In the genomic region with DNA sequence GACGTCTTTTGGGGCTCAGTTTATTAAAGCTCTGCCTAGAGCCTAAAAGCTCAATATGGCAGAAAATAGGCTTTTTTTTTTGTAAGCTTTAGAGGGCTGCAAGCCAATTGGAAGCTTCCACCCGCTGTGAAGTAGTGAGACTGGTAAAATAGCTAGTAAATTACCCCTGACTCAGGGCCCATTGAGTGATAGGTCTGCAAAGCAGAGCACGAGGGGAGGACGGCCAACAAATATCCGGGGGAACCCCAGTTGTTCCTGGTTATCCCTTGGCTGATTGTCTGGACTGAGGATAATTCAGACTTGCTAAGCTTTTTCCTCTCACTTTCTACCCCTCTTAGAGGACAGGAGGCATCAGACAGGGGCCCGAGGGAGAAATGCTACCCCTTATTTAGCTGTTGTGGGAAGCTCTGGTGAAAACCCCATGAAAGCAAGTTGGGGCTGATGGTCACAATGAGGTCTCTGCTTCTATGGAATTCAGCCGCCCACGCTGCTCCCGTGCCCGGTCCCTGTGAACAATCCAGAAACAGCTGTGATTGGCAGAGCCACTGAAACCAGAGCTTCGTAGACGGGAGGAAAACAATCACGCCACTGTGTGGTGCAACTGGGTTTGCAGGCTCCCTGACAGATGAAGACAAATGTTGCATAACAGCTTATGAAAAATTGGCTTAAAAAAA, we compare ENCODE assay signal across 1 cellular context.
TF ChIP-seq lines count a peak whose summit lies in the region.

No MANE protein-coding gene starts in this region.

TF ChIP-seq in HepG2, 621 proteins besides CTCF, POLR2A, EP300 and RAD21 (continued from another document and continues in another):
- TF ChIP-seq, protein P1, sequence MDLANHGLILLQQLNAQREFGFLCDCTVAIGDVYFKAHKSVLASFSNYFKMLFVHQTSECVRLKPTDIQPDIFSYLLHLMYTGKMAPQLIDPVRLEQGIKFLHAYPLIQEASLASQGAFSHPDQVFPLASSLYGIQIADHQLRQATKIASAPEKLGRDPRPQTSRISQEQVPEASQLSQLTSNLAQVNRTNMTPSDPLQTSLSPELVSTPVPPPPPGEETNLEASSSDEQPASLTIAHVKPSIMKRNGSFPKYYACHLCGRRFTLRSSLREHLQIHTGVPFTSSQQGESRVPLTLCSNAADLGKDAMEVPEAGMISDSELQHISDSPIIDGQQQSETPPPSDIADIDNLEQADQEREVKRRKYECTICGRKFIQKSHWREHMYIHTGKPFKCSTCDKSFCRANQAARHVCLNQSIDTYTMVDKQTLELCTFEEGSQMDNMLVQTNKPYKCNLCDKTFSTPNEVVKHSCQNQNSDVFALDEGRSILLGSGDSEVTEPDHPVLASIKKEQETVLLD (CRISPR knock-in tag; IDR thresholded peaks at IDR 0.05; ENCODE audit: low read depth), result no peak
- TF ChIP-seq, protein P2, sequence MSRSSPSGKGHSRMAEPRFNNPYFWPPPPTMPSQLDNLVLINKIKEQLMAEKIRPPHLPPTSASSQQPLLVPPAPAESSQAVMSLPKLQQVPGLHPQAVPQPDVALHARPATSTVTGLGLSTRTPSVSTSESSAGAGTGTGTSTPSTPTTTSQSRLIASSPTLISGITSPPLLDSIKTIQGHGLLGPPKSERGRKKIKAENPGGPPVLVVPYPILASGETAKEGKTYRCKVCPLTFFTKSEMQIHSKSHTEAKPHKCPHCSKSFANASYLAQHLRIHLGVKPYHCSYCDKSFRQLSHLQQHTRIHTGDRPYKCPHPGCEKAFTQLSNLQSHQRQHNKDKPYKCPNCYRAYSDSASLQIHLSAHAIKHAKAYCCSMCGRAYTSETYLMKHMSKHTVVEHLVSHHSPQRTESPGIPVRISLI (CRISPR knock-in tag; IDR thresholded peaks at IDR 0.05; ENCODE audit: borderline replicate concordance), result peak; percentile 79; the same call in 1 of the 2 replicates
- no peak for TF ChIP-seq TRIM24 (CRISPR knock-in tag; IDR thresholded peaks at IDR 0.05)
- TF ChIP-seq BORCS8-MEF2B (CRISPR knock-in tag; IDR thresholded peaks at IDR 0.05), result 0 out of 2 replicates have a peak, but pooled peaks have one; percentile 32
- no peak for TF ChIP-seq RBM22 (optimal IDR thresholded peaks at IDR 0.05; ENCODE audit: low read length)
- no peak for TF ChIP-seq ZNF160 (CRISPR knock-in tag; IDR thresholded peaks at IDR 0.05)
- TF ChIP-seq ZNF501 (CRISPR knock-in tag; IDR thresholded peaks at IDR 0.05), result 0 out of 2 replicates have a peak, but pooled peaks have one; percentile 56
- TF ChIP-seq FLYWCH1 (CRISPR knock-in tag; IDR thresholded peaks at IDR 0.05), result no peak
- peak; percentile 60; the same call in 1 of the 2 replicates for TF ChIP-seq ZNF644 (CRISPR knock-in tag; IDR thresholded peaks at IDR 0.05; ENCODE audit: low read depth)
- TF ChIP-seq ZFP36 (IDR thresholded peaks at IDR 0.05; ENCODE audit: borderline replicate concordance, low read depth, low read length, partially characterized antibody), result no peak
- 0 out of 2 replicates have a peak, but pooled peaks have one; percentile 39 for TF ChIP-seq MED1 (CRISPR knock-in tag; IDR thresholded peaks at IDR 0.05)
- TF ChIP-seq HDAC2 (CRISPR knock-in tag; IDR thresholded peaks at IDR 0.05), result peak; percentile 53; the same call in 1 of the 2 replicates
- TF ChIP-seq ZNF17 (CRISPR knock-in tag; IDR thresholded peaks at IDR 0.05), result no peak
- TF ChIP-seq U2AF2 (IDR thresholded peaks at IDR 0.05; ENCODE audit: low read depth, low read length), result no peak
- peak; percentile 18 for TF ChIP-seq SKI (IDR thresholded peaks at IDR 0.05; ENCODE audit: partially characterized antibody)
- TF ChIP-seq NRL (CRISPR knock-in tag; IDR thresholded peaks at IDR 0.05; ENCODE audit: borderline replicate concordance), result no peak
- TF ChIP-seq PHF20 (CRISPR knock-in tag; IDR thresholded peaks at IDR 0.05), result no peak
- TF ChIP-seq SOX13 (IDR thresholded peaks at IDR 0.05), result no peak
- TF ChIP-seq SOX13 (CRISPR knock-in tag; conservative IDR thresholded peaks at IDR 0.05 in 1 of 2, IDR thresholded peaks at IDR 0.05 in 1 of 2), result peak in 1 of 2 experiments; percentile 72; a peak in 2 of 4 replicates
- TF ChIP-seq NFYB (CRISPR knock-in tag; IDR thresholded peaks at IDR 0.05), result peak; percentile 65
- no peak for TF ChIP-seq ZNF609 (CRISPR knock-in tag; IDR thresholded peaks at IDR 0.05; ENCODE audit: borderline replicate concordance)
- peak; percentile 93 for TF ChIP-seq BHLHE40 (IDR thresholded peaks at IDR 0.05; ENCODE audit: low read length)
- TF ChIP-seq MEIS2 (CRISPR knock-in tag; IDR thresholded peaks at IDR 0.05), result peak; percentile 79; the same call in 1 of the 2 replicates
- TF ChIP-seq, protein P3, sequence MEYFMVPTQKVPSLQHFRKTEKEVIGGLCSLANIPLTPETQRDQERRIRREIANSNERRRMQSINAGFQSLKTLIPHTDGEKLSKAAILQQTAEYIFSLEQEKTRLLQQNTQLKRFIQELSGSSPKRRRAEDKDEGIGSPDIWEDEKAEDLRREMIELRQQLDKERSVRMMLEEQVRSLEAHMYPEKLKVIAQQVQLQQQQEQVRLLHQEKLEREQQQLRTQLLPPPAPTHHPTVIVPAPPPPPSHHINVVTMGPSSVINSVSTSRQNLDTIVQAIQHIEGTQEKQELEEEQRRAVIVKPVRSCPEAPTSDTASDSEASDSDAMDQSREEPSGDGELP (IDR thresholded peaks at IDR 0.05; ENCODE audit: borderline replicate concordance, low read depth), result peak; percentile 73; the same call in 1 of the 2 replicates
- peak; percentile 81 for TF ChIP-seq SOX5 (CRISPR knock-in tag; IDR thresholded peaks at IDR 0.05; ENCODE audit: borderline replicate concordance)
- TF ChIP-seq MAFG (CRISPR knock-in tag; IDR thresholded peaks at IDR 0.05), result no peak
- TF ChIP-seq TCF7 (IDR thresholded peaks at IDR 0.05; ENCODE audit: low read depth), result 0 out of 2 replicates have a peak, but pooled peaks have one; percentile 8
- TF ChIP-seq ARID4A (CRISPR knock-in tag; IDR thresholded peaks at IDR 0.05; ENCODE audit: borderline replicate concordance), result peak; percentile 48; the same call in 1 of the 2 replicates
- TF ChIP-seq ZNF614 (CRISPR knock-in tag; IDR thresholded peaks at IDR 0.05; ENCODE audit: borderline replicate concordance), result 0 out of 2 replicates have a peak, but pooled peaks have one; percentile 53
- no peak for TF ChIP-seq HNRNPL (IDR thresholded peaks at IDR 0.05; ENCODE audit: low read depth, low read length)
- peak; percentile 65; the same call in 1 of the 2 replicates for TF ChIP-seq ZNF350 (CRISPR knock-in tag; IDR thresholded peaks at IDR 0.05; ENCODE audit: borderline replicate concordance, low read depth)
- TF ChIP-seq FOXK1 (CRISPR knock-in tag; IDR thresholded peaks at IDR 0.05; ENCODE audit: borderline replicate concordance, low read depth), result peak; percentile 26; the same call in 1 of the 2 replicates
- TF ChIP-seq XRCC5 (optimal IDR thresholded peaks at IDR 0.05; ENCODE audit: low read length), result peak; percentile 49
- 0 out of 2 replicates have a peak, but pooled peaks have one; percentile 44 for TF ChIP-seq ZNF274 (CRISPR knock-in tag; IDR thresholded peaks at IDR 0.05)
- TF ChIP-seq FOXC1 (CRISPR knock-in tag; IDR thresholded peaks at IDR 0.05; ENCODE audit: borderline replicate concordance), result 0 out of 2 replicates have a peak, but pooled peaks have one; percentile 30
- TF ChIP-seq SMC3 (IDR thresholded peaks at IDR 0.05; ENCODE audit: low read length), result peak; percentile 70
- peak in 1 of 2 experiments; percentile 50; a peak in 1 of 4 replicates for TF ChIP-seq ATF4 (CRISPR knock-in tag; IDR thresholded peaks at IDR 0.05)
- TF ChIP-seq SAP130 (CRISPR knock-in tag; IDR thresholded peaks at IDR 0.05; ENCODE audit: low read depth), result peak; percentile 57
- TF ChIP-seq STAG1 (CRISPR knock-in tag; IDR thresholded peaks at IDR 0.05), result peak; percentile 78
- TF ChIP-seq GMEB2 (CRISPR knock-in tag; IDR thresholded peaks at IDR 0.05; ENCODE audit: low read depth), result no peak
- 0 out of 2 replicates have a peak, but pooled peaks have one; percentile 25 for TF ChIP-seq GABPB1 (CRISPR knock-in tag; IDR thresholded peaks at IDR 0.05)
- TF ChIP-seq, protein P4, sequence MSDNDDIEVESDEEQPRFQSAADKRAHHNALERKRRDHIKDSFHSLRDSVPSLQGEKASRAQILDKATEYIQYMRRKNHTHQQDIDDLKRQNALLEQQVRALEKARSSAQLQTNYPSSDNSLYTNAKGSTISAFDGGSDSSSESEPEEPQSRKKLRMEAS (IDR thresholded peaks at IDR 0.05), result peak; percentile 51
- TF ChIP-seq TEF (CRISPR knock-in tag; IDR thresholded peaks at IDR 0.05), result peak; percentile 99
